Comparison of ENCODE assay signal across 21 cellular contexts in genomic region chr7:43952028-43952427, GRCh38. TPM values are rescaled to one million over a fixed set of nuclear protein-coding genes. Genes with fewer than 3 reads are reported as not detected.
"Had no signal": no experiment of that assay in that cellular context is flagged by ENCODE, and none has a peak within 500 bp of the region (broad histone marks: within the 10 kb centered on the region; RNA-seq: fewer than 3 reads in every experiment).

No MANE protein-coding gene starts in this region.

- H3K9me3 ChIP-seq: esophagus squamous epithelium, gastroesophageal sphincter, neutrophil, thoracic aorta had no signal

- DNase-seq: esophagus squamous epithelium; foreskin fibroblast; mesendoderm; naive thymus-derived CD8-positive, alpha-beta T cell; right cardiac atrium; stimulated activated CD4-positive, alpha-beta T cell treated with anti-CD3 and anti-CD28 coated beads, Interleukin-4, amount 100 ng/mL, for 1 hour; stimulated activated CD8-positive, alpha-beta memory T cell treated with anti-CD3 and anti-CD28 coated beads, Interleukin-4, amount 100 ng/mL, for 48 hours; stimulated activated naive CD8-positive, alpha-beta T cell treated with anti-CD3 and anti-CD28 coated beads, Interleukin-15, Interleukin-2, amounts not matched to agents 100 U/mL and 50 U/mL, for 24 hours; trophoblast cell had no signal

- H3K4me3 ChIP-seq: esophagus squamous epithelium, gastroesophageal sphincter, hepatocyte, thoracic aorta had no signal

- H3K4me1 ChIP-seq: esophagus squamous epithelium, gastroesophageal sphincter had no signal

- H3K27ac ChIP-seq: esophagus squamous epithelium, gastroesophageal sphincter, hepatocyte, neutrophil, thoracic aorta had no signal

- H3K27me3 ChIP-seq: esophagus squamous epithelium, gastroesophageal sphincter, hepatocyte, neutrophil had no signal

RNA-seq across cellular contexts. Expression of gene SPDYE1, which starts 45.7 kb away (rescaled TPM):
- total RNA-seq: epithelial cell of proximal tubule; esophagus squamous epithelium; gastroesophageal sphincter; hepatocyte; kidney epithelial cell; liver; lung microvascular endothelial cell; naive thymus-derived CD8-positive, alpha-beta T cell; osteoblast; pulmonary artery endothelial cell; thoracic aorta; urinary bladder had no signal
- polyA plus RNA-seq: neural cell, urinary bladder had no signal
